ENCODE assay signal across 1 cellular context in the genomic region with DNA sequence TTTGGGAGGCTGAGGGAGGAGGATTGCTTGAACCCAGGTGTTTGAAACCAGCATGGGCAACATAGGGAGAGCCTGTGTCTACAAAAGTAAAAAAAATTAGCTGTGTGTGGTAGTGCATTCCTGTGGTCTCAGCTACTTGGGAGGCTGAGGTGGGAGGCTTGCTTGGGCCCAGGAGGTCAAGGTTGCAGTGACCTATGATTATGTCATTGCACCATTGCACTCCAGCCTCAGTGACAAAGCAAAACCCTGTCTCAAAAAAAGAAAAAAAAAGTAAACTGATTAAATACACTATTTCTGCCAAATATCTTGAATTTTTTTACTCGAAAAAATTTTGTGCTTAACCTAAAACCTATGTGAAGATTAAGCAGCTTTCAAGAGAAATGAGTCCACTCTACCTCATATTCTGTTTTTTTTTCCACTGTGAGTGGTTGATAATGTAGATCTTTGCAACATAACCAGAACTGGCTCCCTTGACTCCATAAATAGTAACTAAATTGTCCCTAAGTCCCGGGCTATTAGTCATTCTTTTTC.
TF ChIP-seq lines count a peak whose summit lies in the region.

No MANE protein-coding gene starts in this region.

TF ChIP-seq in HepG2, 621 proteins besides CTCF, POLR2A, EP300 and RAD21 (continued from another document and continues in another):
- no peak for TF ChIP-seq FOXP1 (IDR thresholded peaks at IDR 0.05)
- no peak for TF ChIP-seq FOXP1 (CRISPR knock-in tag; IDR thresholded peaks at IDR 0.05)
- TF ChIP-seq GATAD2A (CRISPR knock-in tag; IDR thresholded peaks at IDR 0.05): peak; percentile 68
- TF ChIP-seq KLF13 (CRISPR knock-in tag; IDR thresholded peaks at IDR 0.05): no peak
- TF ChIP-seq ELF1 (CRISPR knock-in tag; IDR thresholded peaks at IDR 0.05): no peak
- TF ChIP-seq TEAD3 (CRISPR knock-in tag; optimal IDR thresholded peaks at IDR 0.05; ENCODE audit: borderline replicate concordance): peak; percentile 61
- TF ChIP-seq MED13 (CRISPR knock-in tag; IDR thresholded peaks at IDR 0.05): no peak
- TF ChIP-seq, protein P1, sequence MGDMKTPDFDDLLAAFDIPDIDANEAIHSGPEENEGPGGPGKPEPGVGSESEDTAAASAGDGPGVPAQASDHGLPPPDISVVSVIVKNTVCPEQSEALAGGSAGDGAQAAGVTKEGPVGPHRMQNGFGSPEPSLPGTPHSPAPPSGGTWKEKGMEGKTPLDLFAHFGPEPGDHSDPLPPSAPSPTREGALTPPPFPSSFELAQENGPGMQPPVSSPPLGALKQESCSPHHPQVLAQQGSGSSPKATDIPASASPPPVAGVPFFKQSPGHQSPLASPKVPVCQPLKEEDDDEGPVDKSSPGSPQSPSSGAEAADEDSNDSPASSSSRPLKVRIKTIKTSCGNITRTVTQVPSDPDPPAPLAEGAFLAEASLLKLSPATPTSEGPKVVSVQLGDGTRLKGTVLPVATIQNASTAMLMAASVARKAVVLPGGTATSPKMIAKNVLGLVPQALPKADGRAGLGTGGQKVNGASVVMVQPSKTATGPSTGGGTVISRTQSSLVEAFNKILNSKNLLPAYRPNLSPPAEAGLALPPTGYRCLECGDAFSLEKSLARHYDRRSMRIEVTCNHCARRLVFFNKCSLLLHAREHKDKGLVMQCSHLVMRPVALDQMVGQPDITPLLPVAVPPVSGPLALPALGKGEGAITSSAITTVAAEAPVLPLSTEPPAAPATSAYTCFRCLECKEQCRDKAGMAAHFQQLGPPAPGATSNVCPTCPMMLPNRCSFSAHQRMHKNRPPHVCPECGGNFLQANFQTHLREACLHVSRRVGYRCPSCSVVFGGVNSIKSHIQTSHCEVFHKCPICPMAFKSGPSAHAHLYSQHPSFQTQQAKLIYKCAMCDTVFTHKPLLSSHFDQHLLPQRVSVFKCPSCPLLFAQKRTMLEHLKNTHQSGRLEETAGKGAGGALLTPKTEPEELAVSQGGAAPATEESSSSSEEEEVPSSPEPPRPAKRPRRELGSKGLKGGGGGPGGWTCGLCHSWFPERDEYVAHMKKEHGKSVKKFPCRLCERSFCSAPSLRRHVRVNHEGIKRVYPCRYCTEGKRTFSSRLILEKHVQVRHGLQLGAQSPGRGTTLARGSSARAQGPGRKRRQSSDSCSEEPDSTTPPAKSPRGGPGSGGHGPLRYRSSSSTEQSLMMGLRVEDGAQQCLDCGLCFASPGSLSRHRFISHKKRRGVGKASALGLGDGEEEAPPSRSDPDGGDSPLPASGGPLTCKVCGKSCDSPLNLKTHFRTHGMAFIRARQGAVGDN (CRISPR knock-in tag; IDR thresholded peaks at IDR 0.05): no peak
- 0 out of 2 replicates have a peak, but pooled peaks have one; percentile 38 for TF ChIP-seq CBX5 (CRISPR knock-in tag; IDR thresholded peaks at IDR 0.05; ENCODE audit: borderline replicate concordance)
- TF ChIP-seq, protein P2, sequence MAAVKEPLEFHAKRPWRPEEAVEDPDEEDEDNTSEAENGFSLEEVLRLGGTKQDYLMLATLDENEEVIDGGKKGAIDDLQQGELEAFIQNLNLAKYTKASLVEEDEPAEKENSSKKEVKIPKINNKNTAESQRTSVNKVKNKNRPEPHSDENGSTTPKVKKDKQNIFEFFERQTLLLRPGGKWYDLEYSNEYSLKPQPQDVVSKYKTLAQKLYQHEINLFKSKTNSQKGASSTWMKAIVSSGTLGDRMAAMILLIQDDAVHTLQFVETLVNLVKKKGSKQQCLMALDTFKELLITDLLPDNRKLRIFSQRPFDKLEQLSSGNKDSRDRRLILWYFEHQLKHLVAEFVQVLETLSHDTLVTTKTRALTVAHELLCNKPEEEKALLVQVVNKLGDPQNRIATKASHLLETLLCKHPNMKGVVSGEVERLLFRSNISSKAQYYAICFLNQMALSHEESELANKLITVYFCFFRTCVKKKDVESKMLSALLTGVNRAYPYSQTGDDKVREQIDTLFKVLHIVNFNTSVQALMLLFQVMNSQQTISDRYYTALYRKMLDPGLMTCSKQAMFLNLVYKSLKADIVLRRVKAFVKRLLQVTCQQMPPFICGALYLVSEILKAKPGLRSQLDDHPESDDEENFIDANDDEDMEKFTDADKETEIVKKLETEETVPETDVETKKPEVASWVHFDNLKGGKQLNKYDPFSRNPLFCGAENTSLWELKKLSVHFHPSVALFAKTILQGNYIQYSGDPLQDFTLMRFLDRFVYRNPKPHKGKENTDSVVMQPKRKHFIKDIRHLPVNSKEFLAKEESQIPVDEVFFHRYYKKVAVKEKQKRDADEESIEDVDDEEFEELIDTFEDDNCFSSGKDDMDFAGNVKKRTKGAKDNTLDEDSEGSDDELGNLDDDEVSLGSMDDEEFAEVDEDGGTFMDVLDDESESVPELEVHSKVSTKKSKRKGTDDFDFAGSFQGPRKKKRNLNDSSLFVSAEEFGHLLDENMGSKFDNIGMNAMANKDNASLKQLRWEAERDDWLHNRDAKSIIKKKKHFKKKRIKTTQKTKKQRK (IDR thresholded peaks at IDR 0.05; ENCODE audit: low read length): no peak
- TF ChIP-seq ZNF724P (CRISPR knock-in tag; IDR thresholded peaks at IDR 0.05; ENCODE audit: borderline replicate concordance): no peak
- TF ChIP-seq TEAD2 (CRISPR knock-in tag; IDR thresholded peaks at IDR 0.05): no peak
- TF ChIP-seq NFE2L2 (IDR thresholded peaks at IDR 0.05; ENCODE audit: low read length): peak; percentile 47; the same call in 1 of the 2 replicates
- TF ChIP-seq MYC (CRISPR knock-in tag; IDR thresholded peaks at IDR 0.05; ENCODE audit: borderline replicate concordance): no peak
- TF ChIP-seq, protein P3, sequence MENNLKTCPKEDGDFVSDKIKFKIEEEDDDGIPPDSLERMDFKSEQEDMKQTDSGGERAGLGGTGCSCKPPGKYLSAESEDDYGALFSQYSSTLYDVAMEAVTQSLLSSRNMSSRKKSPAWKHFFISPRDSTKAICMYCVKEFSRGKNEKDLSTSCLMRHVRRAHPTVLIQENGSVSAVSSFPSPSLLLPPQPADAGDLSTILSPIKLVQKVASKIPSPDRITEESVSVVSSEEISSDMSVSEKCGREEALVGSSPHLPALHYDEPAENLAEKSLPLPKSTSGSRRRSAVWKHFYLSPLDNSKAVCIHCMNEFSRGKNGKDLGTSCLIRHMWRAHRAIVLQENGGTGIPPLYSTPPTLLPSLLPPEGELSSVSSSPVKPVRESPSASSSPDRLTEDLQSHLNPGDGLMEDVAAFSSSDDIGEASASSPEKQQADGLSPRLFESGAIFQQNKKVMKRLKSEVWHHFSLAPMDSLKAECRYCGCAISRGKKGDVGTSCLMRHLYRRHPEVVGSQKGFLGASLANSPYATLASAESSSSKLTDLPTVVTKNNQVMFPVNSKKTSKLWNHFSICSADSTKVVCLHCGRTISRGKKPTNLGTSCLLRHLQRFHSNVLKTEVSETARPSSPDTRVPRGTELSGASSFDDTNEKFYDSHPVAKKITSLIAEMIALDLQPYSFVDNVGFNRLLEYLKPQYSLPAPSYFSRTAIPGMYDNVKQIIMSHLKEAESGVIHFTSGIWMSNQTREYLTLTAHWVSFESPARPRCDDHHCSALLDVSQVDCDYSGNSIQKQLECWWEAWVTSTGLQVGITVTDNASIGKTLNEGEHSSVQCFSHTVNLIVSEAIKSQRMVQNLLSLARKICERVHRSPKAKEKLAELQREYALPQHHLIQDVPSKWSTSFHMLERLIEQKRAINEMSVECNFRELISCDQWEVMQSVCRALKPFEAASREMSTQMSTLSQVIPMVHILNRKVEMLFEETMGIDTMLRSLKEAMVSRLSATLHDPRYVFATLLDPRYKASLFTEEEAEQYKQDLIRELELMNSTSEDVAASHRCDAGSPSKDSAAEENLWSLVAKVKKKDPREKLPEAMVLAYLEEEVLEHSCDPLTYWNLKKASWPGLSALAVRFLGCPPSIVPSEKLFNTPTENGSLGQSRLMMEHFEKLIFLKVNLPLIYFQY (CRISPR knock-in tag; IDR thresholded peaks at IDR 0.05; ENCODE audit: borderline replicate concordance): no peak
- TF ChIP-seq ONECUT2 (CRISPR knock-in tag; IDR thresholded peaks at IDR 0.05): no peak
- TF ChIP-seq CBFB (CRISPR knock-in tag; IDR thresholded peaks at IDR 0.05): peak; percentile 79; the same call in 1 of the 2 replicates
- no peak for TF ChIP-seq RFX5 (IDR thresholded peaks at IDR 0.05; ENCODE audit: low read depth, low read length)
- TF ChIP-seq MBD4 (IDR thresholded peaks at IDR 0.05; ENCODE audit: borderline replicate concordance, low read length): no peak
- TF ChIP-seq ZFP36L1 (CRISPR knock-in tag; IDR thresholded peaks at IDR 0.05): no peak
- no peak for TF ChIP-seq RNF2 (conservative IDR thresholded peaks at IDR 0.05; ENCODE audit: low read depth)
- TF ChIP-seq, protein P4, sequence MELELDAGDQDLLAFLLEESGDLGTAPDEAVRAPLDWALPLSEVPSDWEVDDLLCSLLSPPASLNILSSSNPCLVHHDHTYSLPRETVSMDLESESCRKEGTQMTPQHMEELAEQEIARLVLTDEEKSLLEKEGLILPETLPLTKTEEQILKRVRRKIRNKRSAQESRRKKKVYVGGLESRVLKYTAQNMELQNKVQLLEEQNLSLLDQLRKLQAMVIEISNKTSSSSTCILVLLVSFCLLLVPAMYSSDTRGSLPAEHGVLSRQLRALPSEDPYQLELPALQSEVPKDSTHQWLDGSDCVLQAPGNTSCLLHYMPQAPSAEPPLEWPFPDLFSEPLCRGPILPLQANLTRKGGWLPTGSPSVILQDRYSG (CRISPR knock-in tag; IDR thresholded peaks at IDR 0.05): no peak
- no peak for TF ChIP-seq ZC3H13 (CRISPR knock-in tag; IDR thresholded peaks at IDR 0.05)
- TF ChIP-seq, protein P5, sequence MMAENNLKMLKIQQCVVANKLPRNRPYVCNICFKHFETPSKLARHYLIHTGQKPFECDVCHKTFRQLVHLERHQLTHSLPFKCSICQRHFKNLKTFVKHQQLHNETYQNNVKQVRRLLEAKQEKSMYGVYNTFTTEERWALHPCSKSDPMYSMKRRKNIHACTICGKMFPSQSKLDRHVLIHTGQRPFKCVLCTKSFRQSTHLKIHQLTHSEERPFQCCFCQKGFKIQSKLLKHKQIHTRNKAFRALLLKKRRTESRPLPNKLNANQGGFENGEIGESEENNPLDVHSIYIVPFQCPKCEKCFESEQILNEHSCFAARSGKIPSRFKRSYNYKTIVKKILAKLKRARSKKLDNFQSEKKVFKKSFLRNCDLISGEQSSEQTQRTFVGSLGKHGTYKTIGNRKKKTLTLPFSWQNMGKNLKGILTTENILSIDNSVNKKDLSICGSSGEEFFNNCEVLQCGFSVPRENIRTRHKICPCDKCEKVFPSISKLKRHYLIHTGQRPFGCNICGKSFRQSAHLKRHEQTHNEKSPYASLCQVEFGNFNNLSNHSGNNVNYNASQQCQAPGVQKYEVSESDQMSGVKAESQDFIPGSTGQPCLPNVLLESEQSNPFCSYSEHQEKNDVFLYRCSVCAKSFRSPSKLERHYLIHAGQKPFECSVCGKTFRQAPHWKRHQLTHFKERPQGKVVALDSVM (CRISPR knock-in tag; IDR thresholded peaks at IDR 0.05): peak; percentile 99
- TF ChIP-seq, protein P6, sequence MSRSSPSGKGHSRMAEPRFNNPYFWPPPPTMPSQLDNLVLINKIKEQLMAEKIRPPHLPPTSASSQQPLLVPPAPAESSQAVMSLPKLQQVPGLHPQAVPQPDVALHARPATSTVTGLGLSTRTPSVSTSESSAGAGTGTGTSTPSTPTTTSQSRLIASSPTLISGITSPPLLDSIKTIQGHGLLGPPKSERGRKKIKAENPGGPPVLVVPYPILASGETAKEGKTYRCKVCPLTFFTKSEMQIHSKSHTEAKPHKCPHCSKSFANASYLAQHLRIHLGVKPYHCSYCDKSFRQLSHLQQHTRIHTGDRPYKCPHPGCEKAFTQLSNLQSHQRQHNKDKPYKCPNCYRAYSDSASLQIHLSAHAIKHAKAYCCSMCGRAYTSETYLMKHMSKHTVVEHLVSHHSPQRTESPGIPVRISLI (CRISPR knock-in tag; IDR thresholded peaks at IDR 0.05; ENCODE audit: borderline replicate concordance): peak; percentile 72
- TF ChIP-seq GFI1 (CRISPR knock-in tag; IDR thresholded peaks at IDR 0.05; ENCODE audit: borderline replicate concordance): no peak
- TF ChIP-seq HOXA7 (CRISPR knock-in tag; IDR thresholded peaks at IDR 0.05): no peak
- TF ChIP-seq ZNF441 (CRISPR knock-in tag; IDR thresholded peaks at IDR 0.05; ENCODE audit: borderline replicate concordance): no peak
- TF ChIP-seq BHLHE40 (IDR thresholded peaks at IDR 0.05; ENCODE audit: low read length): no peak
- TF ChIP-seq, protein P7, sequence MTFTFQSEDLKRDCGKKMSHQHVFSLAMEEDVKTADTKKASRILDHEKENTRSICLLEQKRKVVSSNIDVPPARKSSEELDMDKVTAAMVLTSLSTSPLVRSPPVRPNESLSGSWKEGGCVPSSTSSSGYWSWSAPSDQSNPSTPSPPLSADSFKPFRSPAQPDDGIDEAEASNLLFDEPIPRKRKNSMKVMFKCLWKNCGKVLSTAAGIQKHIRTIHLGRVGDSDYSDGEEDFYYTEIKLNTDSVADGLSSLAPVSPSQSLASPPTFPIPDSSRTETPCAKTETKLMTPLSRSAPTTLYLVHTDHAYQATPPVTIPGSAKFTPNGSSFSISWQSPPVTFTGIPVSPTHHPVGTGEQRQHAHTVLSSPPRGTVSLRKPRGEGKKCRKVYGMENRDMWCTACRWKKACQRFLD (CRISPR knock-in tag; IDR thresholded peaks at IDR 0.05; ENCODE audit: borderline replicate concordance): no peak
- TF ChIP-seq ZNF850 (CRISPR knock-in tag; conservative IDR thresholded peaks at IDR 0.05): no peak
- TF ChIP-seq, protein P8, sequence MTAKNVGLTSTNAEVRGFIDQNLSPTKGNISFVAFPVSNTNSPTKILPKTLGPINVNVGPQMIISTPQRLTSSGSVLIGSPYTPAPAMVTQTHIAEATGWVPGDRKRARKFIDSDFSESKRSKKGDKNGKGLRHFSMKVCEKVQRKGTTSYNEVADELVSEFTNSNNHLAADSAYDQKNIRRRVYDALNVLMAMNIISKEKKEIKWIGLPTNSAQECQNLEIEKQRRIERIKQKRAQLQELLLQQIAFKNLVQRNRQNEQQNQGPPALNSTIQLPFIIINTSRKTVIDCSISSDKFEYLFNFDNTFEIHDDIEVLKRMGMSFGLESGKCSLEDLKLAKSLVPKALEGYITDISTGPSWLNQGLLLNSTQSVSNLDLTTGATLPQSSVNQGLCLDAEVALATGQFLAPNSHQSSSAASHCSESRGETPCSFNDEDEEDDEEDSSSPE (CRISPR knock-in tag; IDR thresholded peaks at IDR 0.05): no peak
- TF ChIP-seq, protein P9, sequence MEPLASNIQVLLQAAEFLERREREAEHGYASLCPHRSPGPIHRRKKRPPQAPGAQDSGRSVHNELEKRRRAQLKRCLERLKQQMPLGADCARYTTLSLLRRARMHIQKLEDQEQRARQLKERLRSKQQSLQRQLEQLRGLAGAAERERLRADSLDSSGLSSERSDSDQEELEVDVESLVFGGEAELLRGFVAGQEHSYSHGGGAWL (CRISPR knock-in tag; IDR thresholded peaks at IDR 0.05): no peak
- no peak for TF ChIP-seq KDM4B (CRISPR knock-in tag; IDR thresholded peaks at IDR 0.05)
- TF ChIP-seq, protein P10, sequence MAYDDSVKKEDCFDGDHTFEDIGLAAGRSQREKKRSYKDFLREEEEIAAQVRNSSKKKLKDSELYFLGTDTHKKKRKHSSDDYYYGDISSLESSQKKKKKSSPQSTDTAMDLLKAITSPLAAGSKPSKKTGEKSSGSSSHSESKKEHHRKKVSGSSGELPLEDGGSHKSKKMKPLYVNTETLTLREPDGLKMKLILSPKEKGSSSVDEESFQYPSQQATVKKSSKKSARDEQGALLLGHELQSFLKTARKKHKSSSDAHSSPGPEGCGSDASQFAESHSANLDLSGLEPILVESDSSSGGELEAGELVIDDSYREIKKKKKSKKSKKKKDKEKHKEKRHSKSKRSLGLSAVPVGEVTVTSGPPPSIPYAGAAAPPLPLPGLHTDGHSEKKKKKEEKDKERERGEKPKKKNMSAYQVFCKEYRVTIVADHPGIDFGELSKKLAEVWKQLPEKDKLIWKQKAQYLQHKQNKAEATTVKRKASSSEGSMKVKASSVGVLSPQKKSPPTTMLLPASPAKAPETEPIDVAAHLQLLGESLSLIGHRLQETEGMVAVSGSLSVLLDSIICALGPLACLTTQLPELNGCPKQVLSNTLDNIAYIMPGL (CRISPR knock-in tag; IDR thresholded peaks at IDR 0.05; ENCODE audit: borderline replicate concordance in 1 of 2, low read depth in 1 of 2): no peak
- no peak for TF ChIP-seq ZNF777 (CRISPR knock-in tag; IDR thresholded peaks at IDR 0.05)
- TF ChIP-seq ZSCAN9 (CRISPR knock-in tag; IDR thresholded peaks at IDR 0.05; ENCODE audit: borderline replicate concordance): no peak
